ENCODE assay signal across 8 cellular contexts in the genomic region with DNA sequence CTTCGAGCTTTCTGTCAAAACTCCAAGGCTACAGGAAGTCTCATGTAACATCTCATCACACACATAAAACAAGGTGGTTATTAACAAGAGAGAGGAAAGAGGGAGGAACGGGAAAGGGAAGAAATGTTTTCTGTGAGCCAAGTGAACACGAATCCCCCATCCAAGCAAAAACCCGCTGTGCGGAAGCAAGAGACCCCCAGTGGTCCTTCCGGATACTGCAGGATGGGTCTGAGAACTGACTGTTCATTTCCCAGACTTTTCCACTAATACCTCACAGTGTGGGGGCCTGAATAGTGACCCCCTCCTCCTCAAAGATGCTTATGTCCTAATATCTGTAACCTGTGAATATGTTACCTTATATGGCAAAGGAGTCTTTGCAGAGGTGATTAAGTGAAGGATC. TPM values are rescaled to one million over a fixed set of nuclear protein-coding genes. Genes with fewer than 3 reads are reported as not detected.
DNase-seq lines count a peak whose midpoint lies in the region; ATAC-seq and TF ChIP-seq lines count a peak whose summit lies in the region.

No MANE protein-coding gene starts in this region.

- DNase-seq in CD14-positive monocyte (ENCODE audit: low spot score) (no peak), caudate nucleus (lab: John Stamatoyannopoulos, UW) (peak in 44 of 61 donors; percentile 9 to 68 (median 39)), mesothelial cell of epicardium (ENCODE audit: low spot score in 2 of 2, unreplicated experiment in 2 of 2) (peak in 1 of 2 experiments; percentile 69), NCI-H774 (lab: John Stamatoyannopoulos, UW) (no peak), foreskin melanocyte (no peak)
- DNase-seq in stimulated activated naive B cell treated with anti-CD40 and anti-IgM and Interleukin-4, amounts not matched to agents 10 μg/mL and 1 μg/mL and 100 μg/mL, for 72 hours, result no peak

- peaks cover 0 to 5% (median 3%) of the 10 kb centered on the region in 3 donors for H3K27me3 Mint-ChIP-seq in CD14-positive monocyte (ENCODE audit: low read depth in 3 of 3)
- peaks cover 4% of the 10 kb centered on the region for H3K27me3 Mint-ChIP-seq in mesothelial cell of epicardium (ENCODE audit: low read depth)
- peaks cover 7 to 9% of the 10 kb centered on the region in 2 donors for H3K27me3 Mint-ChIP-seq in stimulated activated naive B cell treated with anti-CD40 and anti-IgM and Interleukin-4, amounts not matched to agents 10 μg/mL and 1 μg/mL and 100 μg/mL, for 72 hours

- TF ChIP-seq CTCF in CD14-positive monocyte (IDR thresholded peaks at IDR 0.05), result peak; percentile 21
- peak; percentile 78 for TF ChIP-seq CTCF in mesothelial cell of epicardium (IDR thresholded peaks at IDR 0.05; ENCODE audit: unreplicated experiment)

- H3K36me3 Mint-ChIP-seq in CD14-positive monocyte, result no peaks in the 10 kb centered on the region
- no peaks in the 10 kb centered on the region for H3K36me3 Mint-ChIP-seq in mesothelial cell of epicardium
- no peaks in the 10 kb centered on the region for H3K36me3 Mint-ChIP-seq in stimulated activated naive B cell treated with anti-CD40 and anti-IgM and Interleukin-4, amounts not matched to agents 10 μg/mL and 1 μg/mL and 100 μg/mL, for 72 hours

- peaks cover 0 to 7% (median 0%) of the 10 kb centered on the region in 7 donors for H3K9me3 Mint-ChIP-seq in CD14-positive monocyte
- no peaks in the 10 kb centered on the region for H3K9me3 Mint-ChIP-seq in mesothelial cell of epicardium
- no peaks in the 10 kb centered on the region for H3K9me3 Mint-ChIP-seq in stimulated activated naive B cell treated with anti-CD40 and anti-IgM and Interleukin-4, amounts not matched to agents 10 μg/mL and 1 μg/mL and 100 μg/mL, for 72 hours

- peaks cover 38% of the 10 kb centered on the region for H3K4me1 Mint-ChIP-seq in CD14-positive monocyte
- H3K4me1 Mint-ChIP-seq in mesothelial cell of epicardium, result no peaks in the 10 kb centered on the region
- no peaks in the 10 kb centered on the region for H3K4me1 Mint-ChIP-seq in stimulated activated naive B cell treated with anti-CD40 and anti-IgM and Interleukin-4, amounts not matched to agents 10 μg/mL and 1 μg/mL and 100 μg/mL, for 72 hours

- ATAC-seq in stimulated activated naive B cell treated with anti-CD40 and anti-IgM and Interleukin-4, amounts not matched to agents 10 μg/mL and 1 μg/mL and 100 μg/mL, for 72 hours (replicated peaks), result no peak
- no peak for ATAC-seq in GM21528 (IDR thresholded peaks at IDR 0.05; ENCODE audit: low FRiP score, unreplicated experiment)

- H3K27ac Mint-ChIP-seq in CD14-positive monocyte, result peak overlapping the region in 1 of 7 donors; percentile 27
- H3K27ac Mint-ChIP-seq in mesothelial cell of epicardium, result no peak overlapping the region
- H3K27ac Mint-ChIP-seq in stimulated activated naive B cell treated with anti-CD40 and anti-IgM and Interleukin-4, amounts not matched to agents 10 μg/mL and 1 μg/mL and 100 μg/mL, for 72 hours, result no peak overlapping the region

- intact Hi-C loops in CD14-positive monocyte (cut with micrococcal nuclease), result no loop called here

- H3K27ac ChIP-seq in caudate nucleus (ENCODE audit: low read depth, low read length), result no peak overlapping the region

- H3K4me3 Mint-ChIP-seq in CD14-positive monocyte (no peak overlapping the region), mesothelial cell of epicardium (no peak overlapping the region)
- no peak overlapping the region for H3K4me3 Mint-ChIP-seq in stimulated activated naive B cell treated with anti-CD40 and anti-IgM and Interleukin-4, amounts not matched to agents 10 μg/mL and 1 μg/mL and 100 μg/mL, for 72 hours

- peak; percentile 53 for TF ChIP-seq RAD21 in Ishikawa (IDR thresholded peaks at IDR 0.05; ENCODE audit: low read depth)

- TF ChIP-seq EP300 in Ishikawa (IDR thresholded peaks at IDR 0.05; ENCODE audit: borderline replicate concordance), result no peak

TF ChIP-seq in Ishikawa, 13 proteins besides CTCF, POLR2A, EP300 and RAD21:
- TF ChIP-seq FOXM1 (IDR thresholded peaks at IDR 0.05; ENCODE audit: borderline replicate concordance, low read depth) (no peak), NFIC (IDR thresholded peaks at IDR 0.05) (no peak), REST (IDR thresholded peaks at IDR 0.05; ENCODE audit: low read depth) (no peak), YY1 (IDR thresholded peaks at IDR 0.05; ENCODE audit: low read depth) (no peak), CEBPB (IDR thresholded peaks at IDR 0.05) (no peak), TCF12 (IDR thresholded peaks at IDR 0.05; ENCODE audit: low read depth) (no peak), EGR1 (IDR thresholded peaks at IDR 0.05) (no peak), ZBTB7A (IDR thresholded peaks at IDR 0.05; ENCODE audit: low read depth) (no peak), USF1 (IDR thresholded peaks at IDR 0.05) (no peak), CREB1 (IDR thresholded peaks at IDR 0.05; ENCODE audit: low read depth) (no peak), MAX (IDR thresholded peaks at IDR 0.05) (no peak), TEAD4 (IDR thresholded peaks at IDR 0.05) (no peak), TAF1 (IDR thresholded peaks at IDR 0.05; ENCODE audit: low read depth) (no peak)
TF ChIP-seq in Ishikawa: peak in this region for 0.

RNA-seq across cellular contexts. Expression of gene DIPK1C, which starts 19.0 kb away (rescaled TPM):
- polyA plus RNA-seq in CD14-positive monocyte, result not detected
- not detected in 3 replicates for total RNA-seq in mesothelial cell of epicardium

RNA-seq across cellular contexts. Expression of gene CNDP2, which starts 20.0 kb away (rescaled TPM):
- 100 to 1,000 TPM; 103 to 186 TPM for polyA plus RNA-seq in CD14-positive monocyte
- total RNA-seq in mesothelial cell of epicardium, result 195 to 198 TPM (median 197 TPM) in 3 replicates

RNA-seq across cellular contexts. Expression of gene CNDP1, which starts 58.1 kb away (rescaled TPM):
- polyA plus RNA-seq in CD14-positive monocyte, result not detected
- 0.40 to 0.75 TPM (median 0.41 TPM) in 3 replicates for total RNA-seq in mesothelial cell of epicardium

Comparison
In these comparisons a context has a peak if more than half of its experiments do, and no peak if none do; other contexts are left out.
1. DNase-seq: peak in caudate nucleus (44 of 61); none in CD14-positive monocyte (single experiment), NCI-H774 (single experiment), stimulated activated naive B cell treated with anti-CD40 and anti-IgM and Interleukin-4, amounts not matched to agents 10 μg/mL and 1 μg/mL and 100 μg/mL, for 72 hours (single experiment) and foreskin melanocyte (single experiment).